In genomic region chrX:150680974-150681373, GRCh38 we compare ENCODE assay signal across 8 cellular contexts. TPM values are rescaled to one million over a fixed set of nuclear protein-coding genes. Genes with fewer than 3 reads are reported as not detected.
DNase-seq lines count a peak whose midpoint lies in the region; ATAC-seq and TF ChIP-seq lines count a peak whose summit lies in the region.

No MANE protein-coding gene starts in this region.

- no peak overlapping the region for H2AFZ ChIP-seq in osteoblast (ENCODE audit: low read length)

- no peaks in the 10 kb centered on the region for H3K27me3 ChIP-seq in osteoblast (ENCODE audit: insufficient read depth, low read length)

- TF ChIP-seq CTCF in choroid plexus epithelial cell (conservative IDR thresholded peaks at IDR 0.05; ENCODE audit: low read depth, low read length) (peak; percentile 65), osteoblast (IDR thresholded peaks at IDR 0.05; ENCODE audit: extremely low read depth, low read depth, low read length) (peak; percentile 39)

- H3K9me3 ChIP-seq in osteoblast (ENCODE audit: low read depth, low read length) = no peaks in the 10 kb centered on the region

- no peak overlapping the region for H3K4me2 ChIP-seq in osteoblast (ENCODE audit: insufficient read depth, low read length)

- no peaks in the 10 kb centered on the region for H4K20me1 ChIP-seq in osteoblast (ENCODE audit: insufficient read depth, low read length)

- no peaks in the 10 kb centered on the region for H3K4me1 ChIP-seq in osteoblast (ENCODE audit: insufficient read depth, low read length)

- H3K79me2 ChIP-seq in osteoblast (ENCODE audit: insufficient read depth, low read length) = no peaks in the 10 kb centered on the region

- peak; percentile 60 for DNase-seq in NCI-H82 (lab: John Stamatoyannopoulos, UW)
- no peak for DNase-seq in NCI-H82 treated with DMSO at 0.1 percent for 48 hours (lab: John Stamatoyannopoulos, UW; ENCODE audit: unreplicated experiment)
- DNase-seq in NCI-H187 treated with DMSO at 0.1 percent for 48 hours (lab: John Stamatoyannopoulos, UW) = peak; percentile 34
- DNase-seq in choroid plexus epithelial cell (ENCODE audit: low read depth) = peak; percentile 59
- DNase-seq in osteoblast (ENCODE audit: insufficient read length, low spot score, missing footprints) = no peak

- no peak overlapping the region for H3K27ac ChIP-seq in osteoblast (ENCODE audit: low read depth, low read length)

- ATAC-seq in HG03025 (IDR thresholded peaks at IDR 0.05; ENCODE audit: low FRiP score, unreplicated experiment) (no peak), GM18867 (IDR thresholded peaks at IDR 0.05; ENCODE audit: unreplicated experiment) (no peak), HG03571 (IDR thresholded peaks at IDR 0.05; ENCODE audit: unreplicated experiment) (no peak)

- H3K36me3 ChIP-seq in osteoblast (ENCODE audit: insufficient read depth, low read length) = no peaks in the 10 kb centered on the region

- H3K4me3 ChIP-seq in choroid plexus epithelial cell (ENCODE audit: low read depth, low read length) (no peak overlapping the region), osteoblast (ENCODE audit: insufficient read depth, low read length) (no peak overlapping the region)

RNA-seq across cellular contexts. Expression of gene MTMR1, which starts 12.2 kb away (rescaled TPM):
- total RNA-seq in osteoblast = 16.5 and 17.0 TPM in 2 replicates

Comparison
In these comparisons a context has a peak if more than half of its experiments do, and no peak if none do; other contexts are left out.
1. DNase-seq: peak in NCI-H82 (single experiment), NCI-H187 treated with DMSO at 0.1 percent for 48 hours (single experiment) and choroid plexus epithelial cell (single experiment); none in NCI-H82 treated with DMSO at 0.1 percent for 48 hours (single experiment) and osteoblast (single experiment).